In genomic region chr7:66741706-66742053, GRCh38 we compare ENCODE assay signal across 8 cellular contexts.
DNase-seq lines count a peak whose midpoint lies in the region; ATAC-seq and TF ChIP-seq lines count a peak whose summit lies in the region.

No MANE protein-coding gene starts in this region.

- H3K4me3 ChIP-seq in iPS-11a (ENCODE audit: low read depth, low read length): peak overlapping the region; percentile 88

- H3K27ac ChIP-seq in VCaP: peak overlapping the region; percentile 94

- H3K27me3 Mint-ChIP-seq in stimulated activated naive CD8-positive, alpha-beta T cell treated with anti-CD3 and anti-CD28 coated beads, Interleukin-15, amount 100 ng/mL, for 72 hours: no peaks in the 10 kb centered on the region

- no peak for TF ChIP-seq CTCF in VCaP (conservative IDR thresholded peaks at IDR 0.05)

- H3K9me3 Mint-ChIP-seq in stimulated activated naive CD8-positive, alpha-beta T cell treated with anti-CD3 and anti-CD28 coated beads, Interleukin-15, amount 100 ng/mL, for 72 hours: no peaks in the 10 kb centered on the region

- ATAC-seq in stimulated activated naive CD8-positive, alpha-beta T cell treated with anti-CD3 and anti-CD28 coated beads, Interleukin-15, amount 100 ng/mL, for 72 hours: no peak
- no peak for ATAC-seq in HG03039 (IDR thresholded peaks at IDR 0.05; ENCODE audit: unreplicated experiment)

- DNase-seq in DMS53 (lab: John Stamatoyannopoulos, UW) (peak; percentile 47), DMS53 treated with DMSO at 0.1 percent for 48 hours (lab: John Stamatoyannopoulos, UW; ENCODE audit: unreplicated experiment) (no peak), NAMALWA (ENCODE audit: low spot score) (no peak)
- DNase-seq in stimulated activated naive CD8-positive, alpha-beta T cell treated with anti-CD3 and anti-CD28 coated beads, Interleukin-15, amount 100 ng/mL, for 72 hours: no peak
- DNase-seq in activated CD8-positive, alpha-beta memory T cell treated with anti-CD3 and anti-CD28 coated beads for 24 hours: no peak

- H3K4me3 Mint-ChIP-seq in stimulated activated naive CD8-positive, alpha-beta T cell treated with anti-CD3 and anti-CD28 coated beads, Interleukin-15, amount 100 ng/mL, for 72 hours: peak overlapping the region; percentile 96 to 99

- H3K4me1 Mint-ChIP-seq in stimulated activated naive CD8-positive, alpha-beta T cell treated with anti-CD3 and anti-CD28 coated beads, Interleukin-15, amount 100 ng/mL, for 72 hours: peaks cover 50% of the 10 kb centered on the region

- no peak overlapping the region for H3K27ac Mint-ChIP-seq in stimulated activated naive CD8-positive, alpha-beta T cell treated with anti-CD3 and anti-CD28 coated beads, Interleukin-15, amount 100 ng/mL, for 72 hours
